Comparison of ENCODE assay signal across 24 cellular contexts in the genomic region with DNA sequence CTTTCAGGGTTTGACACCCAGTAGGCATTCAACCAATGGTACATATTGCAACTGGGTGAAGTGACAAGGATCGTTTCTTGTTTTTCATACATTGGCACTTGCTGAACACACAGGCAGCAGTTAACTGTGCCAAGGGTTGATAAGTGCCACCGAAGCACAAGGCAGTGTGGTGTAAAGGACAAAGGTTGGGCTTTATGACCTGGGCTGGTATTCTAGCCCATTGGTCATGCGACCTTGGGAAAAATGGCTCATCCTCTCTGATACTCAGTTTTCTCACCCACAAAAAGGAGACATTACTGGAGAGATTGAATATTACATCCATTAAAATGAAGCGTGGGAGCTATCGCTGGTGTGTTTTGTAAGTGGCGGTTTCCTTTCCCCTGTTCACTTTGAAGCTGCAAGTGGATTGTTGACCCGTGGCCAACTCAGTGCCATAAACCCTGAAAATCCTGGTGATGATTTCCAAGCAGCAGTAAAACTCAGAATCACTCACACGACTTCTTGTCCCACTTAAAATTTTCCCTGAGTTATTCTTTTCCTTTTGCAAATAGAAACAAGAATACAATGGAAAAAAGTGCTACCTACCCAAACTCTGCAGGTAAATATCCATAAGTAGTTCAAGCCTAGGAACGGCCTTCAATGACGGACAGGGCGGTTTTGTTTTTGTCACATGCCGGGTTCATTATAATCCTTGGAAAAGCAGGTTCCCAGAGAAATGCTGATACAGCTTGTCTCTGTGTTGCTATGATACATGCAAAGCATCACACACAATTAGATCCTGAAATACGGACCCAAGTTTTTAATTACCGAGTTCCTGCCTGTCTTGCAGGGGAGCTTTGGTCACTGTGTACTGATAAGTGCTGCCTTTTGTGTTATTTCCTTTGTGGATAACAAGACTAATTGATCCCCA.
DNase-seq lines count a peak whose midpoint lies in the region; ATAC-seq, FAIRE-seq and TF ChIP-seq lines count a peak whose summit lies in the region.
"Had no signal": no experiment of that assay in that cellular context is flagged by ENCODE, and none has a peak within 500 bp of the region (broad histone marks: within the 10 kb centered on the region; RNA-seq: fewer than 3 reads in every experiment).

No MANE protein-coding gene starts in this region.

- no peak for TF ChIP-seq RAD21 in K562 (CRISPR knock-in tag; conservative IDR thresholded peaks at IDR 0.05 in 1 of 2, IDR thresholded peaks at IDR 0.05 in 1 of 2)

- H3K14ac ChIP-seq in neuronal stem cell (ENCODE audit: low read length), result no peak overlapping the region

- no peak overlapping the region for H2BK5ac ChIP-seq in neuronal stem cell (ENCODE audit: low read length)

- H3K36me3 ChIP-seq in Caco-2 (ENCODE audit: control insufficient read depth, insufficient read depth, low read length), result no peaks in the 10 kb centered on the region
- no peaks in the 10 kb centered on the region for H3K36me3 ChIP-seq in K562 (ENCODE audit: control insufficient read depth, insufficient read depth, low read length)
- no peaks in the 10 kb centered on the region for H3K36me3 ChIP-seq in kidney (ENCODE audit: control insufficient read depth in 1 of 2, insufficient read depth in 2 of 2, low read length in 2 of 2)
- H3K36me3 ChIP-seq in neuronal stem cell (replicated peaks in 1 of 2; ENCODE audit: control insufficient read depth in 2 of 2, insufficient read depth in 2 of 2, low read length in 2 of 2), result no peaks in the 10 kb centered on the region
- H3K36me3 ChIP-seq: BLaER1 treated with 17β-estradiol and CSF1 and Interleukin-3, amounts not matched to agents 10 nM and 100 nM had no signal

- FAIRE-seq in K562 (lab: Jason Lieb, UNC) (no peak), kidney (lab: Jason Lieb, UNC) (no peak), GM12891 (lab: Jason Lieb, UNC) (no peak)
- FAIRE-seq: D721Med, G401.6, H54, HTR-8/SVneo had no signal

- H3K36me3 Mint-ChIP-seq in Caco-2 (ENCODE audit: insufficient read depth, unreplicated experiment) (no peaks in the 10 kb centered on the region), nephron progenitor cell (ENCODE audit: low read depth) (no peaks in the 10 kb centered on the region)
- H3K36me3 Mint-ChIP-seq: activated CD4-positive, alpha-beta memory T cell treated with anti-CD3 and anti-CD28 coated beads for 36 hours had no signal

- intact Hi-C loops in Caco-2 (cut with micrococcal nuclease; ENCODE audit: unreplicated experiment), result no loop called here
- intact Hi-C loops in K562 (cut with micrococcal nuclease), result no loop called here
- intact Hi-C loops in kidney (cut with DNase I), result no loop called here

- TF ChIP-seq EP300 in K562 (IDR thresholded peaks at IDR 0.05; ENCODE audit: low read length), result no peak

- no peaks in the 10 kb centered on the region for H4K20me1 ChIP-seq in K562 (replicated peaks; ENCODE audit: control insufficient read depth, insufficient read depth, low read length)
- H4K20me1 ChIP-seq: BLaER1 treated with 17β-estradiol and CSF1 and Interleukin-3, amounts not matched to agents 10 nM and 100 nM had no signal

- H3K4me1 ChIP-seq in Caco-2 (peaks cover 9% of the 10 kb centered on the region; the same call in 1 of the 2 replicates), K562 (replicated peaks in 1 of 2; ENCODE audit: control insufficient read depth in 2 of 2, insufficient read depth in 2 of 2, low read length in 2 of 2) (no peaks in the 10 kb centered on the region), kidney (ENCODE audit: control insufficient read depth in 1 of 2, insufficient read depth in 1 of 2, low read depth in 1 of 2, low read length in 2 of 2) (peaks cover 7 to 23% of the 10 kb centered on the region in 2 donors), neuronal stem cell (ENCODE audit: control insufficient read depth in 2 of 2, insufficient read depth in 1 of 2, low read depth in 1 of 2, low read length in 2 of 2) (peaks cover 0 to 5% of the 10 kb centered on the region in 2 donors)

- no peaks in the 10 kb centered on the region for H3K9me3 Mint-ChIP-seq in Caco-2 (ENCODE audit: unreplicated experiment)
- peaks cover under 1% of the 10 kb centered on the region for H3K9me3 Mint-ChIP-seq in nephron progenitor cell
- H3K9me3 Mint-ChIP-seq: activated CD4-positive, alpha-beta memory T cell treated with anti-CD3 and anti-CD28 coated beads for 36 hours had no signal

- H2BK12ac ChIP-seq in neuronal stem cell (ENCODE audit: low read length), result no peak overlapping the region

- H3K9ac ChIP-seq in K562 (ENCODE audit: insufficient read depth in 1 of 2, low read depth in 2 of 2, low read length in 2 of 2) (no peak overlapping the region), kidney (ENCODE audit: low read length in 2 of 2) (no peak overlapping the region), neuronal stem cell (ENCODE audit: low read depth, low read length, poor library complexity) (no peak overlapping the region)
- H3K9ac ChIP-seq: BLaER1 treated with 17β-estradiol and CSF1 and Interleukin-3, amounts not matched to agents 10 nM and 100 nM had no signal

- TF ChIP-seq POLR2A in K562 (conservative IDR thresholded peaks at IDR 0.05) (no peak), GM12891 (IDR thresholded peaks at IDR 0.05; ENCODE audit: low read depth, low read length) (no peak)

- H4K91ac ChIP-seq in neuronal stem cell (ENCODE audit: low read depth, low read length, poor library complexity), result no peak overlapping the region

- BruUV-seq in Caco-2 (replicated peaks; lab: Mats Ljungman, UMichigan) (no TSS peak), K562 (replicated peaks; lab: Mats Ljungman, UMichigan) (no TSS peak)

- H3K27me3 Mint-ChIP-seq in Caco-2 (ENCODE audit: insufficient read depth, unreplicated experiment), result no peaks in the 10 kb centered on the region
- H3K27me3 Mint-ChIP-seq in nephron progenitor cell (ENCODE audit: low read depth, poor library complexity), result peaks cover 14% of the 10 kb centered on the region
- H3K27me3 Mint-ChIP-seq: activated CD4-positive, alpha-beta memory T cell treated with anti-CD3 and anti-CD28 coated beads for 36 hours had no signal

- POLR2A ChIA-PET in Caco-2 (lab: Charles Lee), result no interaction called here
- POLR2A ChIA-PET in K562 (lab: Yijun Ruan, JAX), result no interaction called here

- H3K4ac ChIP-seq in neuronal stem cell (ENCODE audit: low read length), result no peak overlapping the region

- no peak for ATAC-seq in K562
- no peak for ATAC-seq in HG02840 (IDR thresholded peaks at IDR 0.05; ENCODE audit: low FRiP score, unreplicated experiment)

- in situ Hi-C loops in K562 (cut with MboI), result no loop called here

- peak overlapping the region; percentile 42 for H3K4me3 Mint-ChIP-seq in Caco-2 (ENCODE audit: unreplicated experiment)
- H3K4me3 Mint-ChIP-seq in nephron progenitor cell, result peak overlapping the region; percentile 21
- H3K4me3 Mint-ChIP-seq: activated CD4-positive, alpha-beta memory T cell treated with anti-CD3 and anti-CD28 coated beads for 36 hours had no signal

- no peak overlapping the region for H2BK15ac ChIP-seq in neuronal stem cell (ENCODE audit: low read length)

- 0 out of 2 replicates have a peak overlapping the region, but pooled peaks have one; percentile 8 for H3K4me3 ChIP-seq in Caco-2 (ENCODE audit: low read depth, low read length)
- H3K4me3 ChIP-seq in K562, result no peak overlapping the region
- H3K4me3 ChIP-seq in kidney (ENCODE audit: low read length in 2 of 2), result peak overlapping the region; percentile 7 to 38
- no peak overlapping the region for H3K4me3 ChIP-seq in neuronal stem cell (ENCODE audit: low read length in 2 of 2)
- H3K4me3 ChIP-seq: BLaER1 treated with 17β-estradiol and CSF1 and Interleukin-3, amounts not matched to agents 10 nM and 100 nM; SK-N-MC had no signal

- H3K4me2 ChIP-seq in K562 (ENCODE audit: insufficient read depth, low read length) (no peak overlapping the region), neuronal stem cell (ENCODE audit: insufficient read depth, low read length, poor library complexity, severe bottlenecking) (no peak overlapping the region)
- H3K4me2 ChIP-seq: BLaER1 treated with 17β-estradiol and CSF1 and Interleukin-3, amounts not matched to agents 10 nM and 100 nM had no signal

- H3K27ac Mint-ChIP-seq in Caco-2 (ENCODE audit: unreplicated experiment) (peak overlapping the region; percentile 63), nephron progenitor cell (peak overlapping the region; percentile 67)
- H3K27ac Mint-ChIP-seq: activated CD4-positive, alpha-beta memory T cell treated with anti-CD3 and anti-CD28 coated beads for 36 hours had no signal

- H2AK5ac ChIP-seq in neuronal stem cell (ENCODE audit: low read depth, low read length), result no peak overlapping the region

- DNase-seq in Caco-2, result peak; percentile 20 to 40
- DNase-seq in K562 (ENCODE audit: extremely low read depth in 1 of 4, low spot score in 3 of 4), result no peak
- DNase-seq in kidney, result no peak
- DNase-seq in nephron progenitor cell, result no peak
- no peak for DNase-seq in GM12891 (ENCODE audit: insufficient read length, low spot score)
- no peak for DNase-seq in neuronal stem cell (ENCODE audit: low spot score)
- DNase-seq in HK-2 (ENCODE audit: unreplicated experiment), result no peak
- DNase-seq: ACHN; activated CD4-positive, alpha-beta memory T cell treated with anti-CD3 and anti-CD28 coated beads for 36 hours; activated gamma-delta T cell; foreskin fibroblast; hypothalamus; NCI-H1092; NCI-H2081; stimulated activated CD4-positive, alpha-beta T cell treated with anti-CD3 and anti-CD28 coated beads, Interleukin-15, amount 100 ng/mL, for 24 hours; substantia nigra had no signal

- H3K18ac ChIP-seq in neuronal stem cell (ENCODE audit: low read length), result no peak overlapping the region

- no peak overlapping the region for H2BK120ac ChIP-seq in neuronal stem cell (ENCODE audit: low read depth, low read length)

- H3K23ac ChIP-seq in neuronal stem cell (ENCODE audit: low read depth, low read length, poor library complexity), result no peak overlapping the region

- no peaks in the 10 kb centered on the region for H3K79me1 ChIP-seq in neuronal stem cell (ENCODE audit: low read depth, low read length)

- H3K27me3 ChIP-seq in Caco-2 (replicated peaks; ENCODE audit: control insufficient read depth, insufficient read depth, low read length) (no peaks in the 10 kb centered on the region), K562 (ENCODE audit: control insufficient read depth in 2 of 2, insufficient read depth in 2 of 2, low read length in 2 of 2) (no peaks in the 10 kb centered on the region; a peak in 1 of 5 replicates), neuronal stem cell (ENCODE audit: control insufficient read depth in 3 of 3, insufficient read depth in 3 of 3, low read depth in 1 of 3, low read length in 3 of 3) (no peaks in the 10 kb centered on the region)
- H3K27me3 ChIP-seq: BLaER1 treated with 17β-estradiol and CSF1 and Interleukin-3, amounts not matched to agents 10 nM and 100 nM had no signal

- WGBS in K562 (ENCODE audit: insufficient coverage, low coverage, missing lambda C conversion rate), result 1% methylated on average over 14 of the region's 14 CpGs
- WGBS in neuronal stem cell (ENCODE audit: extremely low coverage in 2 of 2, insufficient read length in 2 of 2, insufficient replicate concordance in 1 of 2), 2 donors, result no CpG with 5 or more reads among the region's 14 CpGs

- H2AFZ ChIP-seq in K562 (ENCODE audit: low read depth, low read length) (no peak overlapping the region), neuronal stem cell (ENCODE audit: low read length) (no peak overlapping the region)

- CTCF ChIA-PET in Caco-2 (lab: Charles Lee), result no interaction called here
- CTCF ChIA-PET in K562 (lab: Yijun Ruan, JAX; ENCODE audit: low intra/inter-chr PET ratio), result no interaction called here

- H4K8ac ChIP-seq in neuronal stem cell (ENCODE audit: low read depth, low read length), result no peak overlapping the region

- H3K79me2 ChIP-seq in K562 (ENCODE audit: control insufficient read depth, insufficient read depth, low read length), result no peaks in the 10 kb centered on the region

- H3K27ac ChIP-seq in K562 (ENCODE audit: extremely low read depth, low read depth, low read length) (no peak overlapping the region), kidney (ENCODE audit: low read depth in 2 of 2, low read length in 2 of 2) (peak overlapping the region; percentile 41 to 74), neuronal stem cell (replicated peaks; ENCODE audit: low read length) (no peak overlapping the region)
- H3K27ac ChIP-seq: BLaER1 treated with 17β-estradiol and CSF1 and Interleukin-3, amounts not matched to agents 10 nM and 100 nM; epithelial cell of prostate; SK-N-MC had no signal

- H3K9me3 ChIP-seq in Caco-2, result no peaks in the 10 kb centered on the region
- H3K9me3 ChIP-seq in K562 (replicated peaks; ENCODE audit: control insufficient read depth, insufficient read depth, low read depth, low read length), result no peaks in the 10 kb centered on the region
- H3K9me3 ChIP-seq in kidney (ENCODE audit: control insufficient read depth in 1 of 2, low read length in 2 of 2), result no peaks in the 10 kb centered on the region
- H3K9me3 ChIP-seq in neuronal stem cell (replicated peaks in 1 of 2; ENCODE audit: control insufficient read depth in 2 of 2, insufficient read depth in 1 of 2, low read depth in 1 of 2, low read length in 2 of 2), result no peaks in the 10 kb centered on the region
- H3K9me3 ChIP-seq: BLaER1 treated with 17β-estradiol and CSF1 and Interleukin-3, amounts not matched to agents 10 nM and 100 nM had no signal

- no peaks in the 10 kb centered on the region for H3K4me1 Mint-ChIP-seq in Caco-2 (ENCODE audit: low read depth, unreplicated experiment)
- H3K4me1 Mint-ChIP-seq in nephron progenitor cell, result peaks cover 46% of the 10 kb centered on the region

- no peak for TF ChIP-seq CTCF in Caco-2 (IDR thresholded peaks at IDR 0.05; ENCODE audit: insufficient read depth in 1 of 2, low read depth in 1 of 2, low read length in 1 of 2, severe bottlenecking in 1 of 2, unreplicated experiment in 1 of 2)
- no peak for TF ChIP-seq CTCF in K562 (IDR thresholded peaks at IDR 0.05 in 2 of 3, conservative IDR thresholded peaks at IDR 0.05 in 1 of 3; ENCODE audit: insufficient read depth in 2 of 3, low read depth in 1 of 3, low read length in 3 of 3)
- TF ChIP-seq CTCF in kidney (IDR thresholded peaks at IDR 0.05; ENCODE audit: borderline replicate concordance, extremely low read depth, insufficient read depth), result no peak
- TF ChIP-seq CTCF in nephron progenitor cell (IDR thresholded peaks at IDR 0.05), result no peak

- no peaks in the 10 kb centered on the region for H3K9me1 ChIP-seq in K562 (ENCODE audit: control insufficient read depth, insufficient read depth, low read length)

Comparison
In these comparisons a context has a peak if more than half of its experiments do, and no peak if none do; other contexts are left out.
1. DNase-seq: peak in Caco-2 (2 of 2); none in K562 (0 of 4), kidney (single experiment), nephron progenitor cell (single experiment), GM12891 (single experiment), neuronal stem cell (single experiment) and HK-2 (single experiment).
2. H3K4me3 ChIP-seq: peak in Caco-2 (single experiment) and kidney (2 of 2); none in K562 (single experiment) and neuronal stem cell (0 of 2).
3. H3K27ac ChIP-seq: peak in kidney (2 of 2); none in K562 (single experiment) and neuronal stem cell (single experiment).